In genomic region chr14:73768107-73768506, GRCh38 we compare ENCODE assay signal across 13 cellular contexts.
"Had no signal": no experiment of that assay in that cellular context is flagged by ENCODE, and none has a peak within 500 bp of the region (broad histone marks: within the 10 kb centered on the region; RNA-seq: fewer than 3 reads in every experiment).

No MANE protein-coding gene starts in this region.

- H3K36me3 ChIP-seq: colonic mucosa had no signal

- H3K9me3 Mint-ChIP-seq: activated CD4-positive, alpha-beta memory T cell treated with anti-CD3 and anti-CD28 coated beads, Interleukin-2, amount 10 ng/mL, durations not matched to agents 7 days and 5 days; activated naive CD4-positive, alpha-beta T cell treated with anti-CD3 and anti-CD28 coated beads for 36 hours; activated T-helper 17 cell treated with anti-CD3 and anti-CD28 coated beads, Interleukin-2, amount 50 U/mL, for 72 hours; nephron progenitor cell had no signal

- H3K9me3 ChIP-seq: colonic mucosa had no signal

- H3K27me3 Mint-ChIP-seq: activated CD4-positive, alpha-beta memory T cell treated with anti-CD3 and anti-CD28 coated beads, Interleukin-2, amount 10 ng/mL, durations not matched to agents 7 days and 5 days; activated CD4-positive, alpha-beta T cell treated with anti-CD3 and anti-CD28 coated beads for 36 hours; activated T-helper 17 cell treated with anti-CD3 and anti-CD28 coated beads, Interleukin-2, amount 50 U/mL, for 72 hours had no signal

- H3K27ac ChIP-seq: colonic mucosa, VCaP had no signal

- ATAC-seq: activated CD4-positive, alpha-beta T cell treated with anti-CD3 and anti-CD28 coated beads for 36 hours; activated T-helper 17 cell treated with anti-CD3 and anti-CD28 coated beads, Interleukin-2, amount 50 U/mL, for 72 hours had no signal

- DNase-seq: activated CD4-positive, alpha-beta memory T cell treated with anti-CD3 and anti-CD28 coated beads, Interleukin-2, amount 10 ng/mL, durations not matched to agents 7 days and 5 days; activated CD4-positive, alpha-beta T cell treated with anti-CD3 and anti-CD28 coated beads for 36 hours; activated naive CD4-positive, alpha-beta T cell treated with anti-CD3 and anti-CD28 coated beads for 36 hours; caudate nucleus; colonic mucosa; effector CD8-positive, alpha-beta T cell; hypothalamus; mammary epithelial cell; nephron progenitor cell; stimulated activated CD4-positive, alpha-beta T cell treated with anti-CD3 and anti-CD28 coated beads, Interleukin-4, amount 100 ng/mL, for 4 hours; trophoblast cell had no signal

- H3K4me3 ChIP-seq: colonic mucosa had no signal

- H3K4me3 Mint-ChIP-seq: activated CD4-positive, alpha-beta memory T cell treated with anti-CD3 and anti-CD28 coated beads, Interleukin-2, amount 10 ng/mL, durations not matched to agents 7 days and 5 days; activated CD4-positive, alpha-beta T cell treated with anti-CD3 and anti-CD28 coated beads for 36 hours; activated naive CD4-positive, alpha-beta T cell treated with anti-CD3 and anti-CD28 coated beads for 36 hours; activated T-helper 17 cell treated with anti-CD3 and anti-CD28 coated beads, Interleukin-2, amount 50 U/mL, for 72 hours; nephron progenitor cell had no signal

- H3K27ac Mint-ChIP-seq: activated CD4-positive, alpha-beta memory T cell treated with anti-CD3 and anti-CD28 coated beads, Interleukin-2, amount 10 ng/mL, durations not matched to agents 7 days and 5 days; activated CD4-positive, alpha-beta T cell treated with anti-CD3 and anti-CD28 coated beads for 36 hours; activated naive CD4-positive, alpha-beta T cell treated with anti-CD3 and anti-CD28 coated beads for 36 hours; activated T-helper 17 cell treated with anti-CD3 and anti-CD28 coated beads, Interleukin-2, amount 50 U/mL, for 72 hours; nephron progenitor cell had no signal

- H3K27me3 ChIP-seq: colonic mucosa had no signal
